9 cellular contexts compared by ENCODE assay signal in genomic region chrX:38985375-38985774, GRCh38.
DNase-seq lines count a peak whose midpoint lies in the region; ATAC-seq and TF ChIP-seq lines count a peak whose summit lies in the region.
"Had no signal": no experiment of that assay in that cellular context is flagged by ENCODE, and none has a peak within 500 bp of the region (broad histone marks: within the 10 kb centered on the region; RNA-seq: fewer than 3 reads in every experiment).

No MANE protein-coding gene starts in this region.

- DNase-seq in left ventricle myocardium inferior (no peak), right cardiac atrium (no peak), NB4 (ENCODE audit: low read depth) (peak; percentile 58), dermis blood vessel endothelial cell (peak; percentile 18), islet precursor cell (no peak), NCI-H2029 treated with DMSO at 0.1 percent for 48 hours (lab: John Stamatoyannopoulos, UW) (no peak)

- H3K27me3 ChIP-seq in left ventricle myocardium inferior (ENCODE audit: low read depth) (no peaks in the 10 kb centered on the region), right cardiac atrium (ENCODE audit: control insufficient read depth, insufficient read depth) (no peaks in the 10 kb centered on the region)

- no peaks in the 10 kb centered on the region for H3K36me3 ChIP-seq in left ventricle myocardium inferior

- H3K27ac ChIP-seq in left ventricle myocardium inferior (replicated peaks) (no peak overlapping the region), right cardiac atrium (ENCODE audit: low read length) (no peak overlapping the region)
- H3K27ac ChIP-seq: VCaP had no signal

- no peaks in the 10 kb centered on the region for H3K9me3 ChIP-seq in left ventricle myocardium inferior (replicated peaks)
- H3K9me3 ChIP-seq in right cardiac atrium (ENCODE audit: control insufficient read depth, low read length) = no peaks in the 10 kb centered on the region

- WGBS in right cardiac atrium = 67% methylated on average over 3 of the region's 3 CpGs

- TF ChIP-seq POLR2A in NB4 (IDR thresholded peaks at IDR 0.05; ENCODE audit: extremely low read depth, insufficient read length) = no peak

- ATAC-seq in right cardiac atrium (no peak), HG02973 (IDR thresholded peaks at IDR 0.05; ENCODE audit: unreplicated experiment) (no peak), HG02623 (IDR thresholded peaks at IDR 0.05; ENCODE audit: unreplicated experiment) (no peak)

- TF ChIP-seq CTCF in left ventricle myocardium inferior (IDR thresholded peaks at IDR 0.05; ENCODE audit: borderline replicate concordance) = peak; percentile 39
- no peak for TF ChIP-seq CTCF in NB4 (IDR thresholded peaks at IDR 0.05; ENCODE audit: low read depth, low read length)

- H3K4me1 ChIP-seq in left ventricle myocardium inferior (no peaks in the 10 kb centered on the region), right cardiac atrium (ENCODE audit: control insufficient read depth, insufficient read depth, low read length) (peaks cover 3% of the 10 kb centered on the region)

- intact Hi-C loops in left ventricle myocardium inferior (cut with micrococcal nuclease) (no loop called here), right cardiac atrium (cut with DNase I) (loop anchor here in 2 of 4 donors (10.0 kb wide), 2 partner anchors 181 to 221 kb away; partner anchors contain the start of gene MID1IP1 (in 1 of the 2))

- H3K4me3 ChIP-seq in left ventricle myocardium inferior (no peak overlapping the region), right cardiac atrium (ENCODE audit: low read length) (no peak overlapping the region), NB4 (ENCODE audit: low read depth, low read length) (no peak overlapping the region)

Comparison
In these comparisons a context has a peak if more than half of its experiments do, and no peak if none do; other contexts are left out.
1. DNase-seq: peak in NB4 (single experiment) and dermis blood vessel endothelial cell (single experiment); none in left ventricle myocardium inferior (single experiment), right cardiac atrium (0 of 3), islet precursor cell (single experiment) and NCI-H2029 treated with DMSO at 0.1 percent for 48 hours (single experiment).